ENCODE assay signal across 1 cellular context in the genomic region with DNA sequence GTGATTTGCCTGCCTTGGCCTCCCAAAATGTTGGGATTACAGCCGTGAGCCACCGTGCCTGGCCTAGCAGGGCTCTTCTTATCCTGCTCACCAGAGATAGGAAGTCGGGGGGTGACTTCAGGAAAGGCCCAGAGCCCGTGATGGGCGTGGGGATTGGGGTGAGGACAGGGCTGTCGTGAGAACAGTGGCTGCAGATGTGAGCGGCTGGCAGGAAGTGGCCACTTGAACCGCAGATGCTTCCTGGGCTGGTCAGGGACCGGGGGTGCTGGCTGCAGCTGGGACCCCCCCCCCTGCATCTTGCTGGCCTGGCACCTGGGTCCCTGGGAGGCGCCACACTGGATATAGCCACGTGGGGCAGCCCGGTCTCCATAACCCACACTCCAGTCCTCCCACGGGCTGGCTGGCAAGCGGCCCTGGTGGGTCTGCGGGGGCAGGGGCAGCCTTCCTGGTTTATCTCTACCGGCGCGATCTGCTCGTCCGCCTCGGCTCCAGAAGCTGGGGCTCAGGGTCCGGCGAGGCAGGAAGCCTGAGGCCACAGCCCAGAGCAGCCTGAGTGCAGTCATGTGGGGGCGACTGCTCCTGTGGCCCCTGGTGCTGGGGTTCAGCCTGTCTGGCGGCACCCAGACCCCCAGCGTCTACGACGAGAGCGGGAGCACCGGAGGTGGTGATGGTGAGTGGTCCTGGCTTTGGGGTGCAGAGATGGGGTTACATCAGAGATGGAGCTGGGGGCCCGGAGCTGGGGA.
TF ChIP-seq lines count a peak whose summit lies in the region.

Gene F2RL3, plus strand, starts transcription at position 371 of the 743 bp plus-strand sequence. Its CDS starts 191 bp downstream, at position 562.

TF ChIP-seq in K562, 482 proteins besides CTCF, POLR2A, EP300 and RAD21 (continued from another document and continues in another):
- TF ChIP-seq, protein P1, sequence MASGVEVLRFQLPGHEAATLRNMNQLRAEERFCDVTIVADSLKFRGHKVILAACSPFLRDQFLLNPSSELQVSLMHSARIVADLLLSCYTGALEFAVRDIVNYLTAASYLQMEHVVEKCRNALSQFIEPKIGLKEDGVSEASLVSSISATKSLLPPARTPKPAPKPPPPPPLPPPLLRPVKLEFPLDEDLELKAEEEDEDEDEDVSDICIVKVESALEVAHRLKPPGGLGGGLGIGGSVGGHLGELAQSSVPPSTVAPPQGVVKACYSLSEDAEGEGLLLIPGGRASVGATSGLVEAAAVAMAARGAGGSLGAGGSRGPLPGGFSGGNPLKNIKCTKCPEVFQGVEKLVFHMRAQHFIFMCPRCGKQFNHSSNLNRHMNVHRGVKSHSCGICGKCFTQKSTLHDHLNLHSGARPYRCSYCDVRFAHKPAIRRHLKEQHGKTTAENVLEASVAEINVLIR (CRISPR knock-in tag; IDR thresholded peaks at IDR 0.05): no peak
- TF ChIP-seq TBP (optimal IDR thresholded peaks at IDR 0.05; ENCODE audit: low read depth, low read length) (no peak), NEUROD1 (IDR thresholded peaks at IDR 0.05; ENCODE audit: borderline replicate concordance, low read depth, low read length, partially characterized antibody) (no peak), ELF2 (CRISPR knock-in tag; IDR thresholded peaks at IDR 0.05) (peak; percentile 59; the same call in 1 of the 2 replicates), SPI1 (IDR thresholded peaks at IDR 0.05; ENCODE audit: borderline replicate concordance, low read depth, low read length) (no peak), HNRNPLL (IDR thresholded peaks at IDR 0.05; ENCODE audit: low read depth, low read length, poor library complexity, severe bottlenecking) (no peak), U2AF2 (optimal IDR thresholded peaks at IDR 0.05; ENCODE audit: low read depth, low read length) (no peak), CEBPG (CRISPR knock-in tag; IDR thresholded peaks at IDR 0.05) (0 out of 2 replicates have a peak, but pooled peaks have one; percentile 4), CEBPG (tag; conservative IDR thresholded peaks at IDR 0.05 in 1 of 2, IDR thresholded peaks at IDR 0.05 in 1 of 2) (no peak), KDM5B (IDR thresholded peaks at IDR 0.05; ENCODE audit: insufficient replicate concordance, low read depth, low read length) (peak; percentile 23), EZH2 (IDR thresholded peaks at IDR 0.05; ENCODE audit: borderline replicate concordance, low read depth, low read length) (no peak), NR2F6 (CRISPR knock-in tag; IDR thresholded peaks at IDR 0.05) (no peak), PTBP1 (IDR thresholded peaks at IDR 0.05; ENCODE audit: low read depth, low read length) (no peak), ZBTB7A (IDR thresholded peaks at IDR 0.05; ENCODE audit: borderline replicate concordance, control insufficient read depth, low read depth, low read length) (peak; percentile 84), ZNF24 (IDR thresholded peaks at IDR 0.05) (no peak), MEIS2 (IDR thresholded peaks at IDR 0.05; ENCODE audit: partially characterized antibody) (peak; percentile 43), OTX1 (CRISPR knock-in tag; IDR thresholded peaks at IDR 0.05) (no peak), JUND (IDR thresholded peaks at IDR 0.05; ENCODE audit: borderline replicate concordance, low read depth, low read length) (peak; percentile 37; the same call in 1 of the 2 replicates), JUND (tag; IDR thresholded peaks at IDR 0.05; ENCODE audit: borderline replicate concordance, low read depth, low read length) (peak; percentile 17; the same call in 1 of the 3 replicates), HNRNPK (IDR thresholded peaks at IDR 0.05; ENCODE audit: low read depth, low read length, poor library complexity, severe bottlenecking) (no peak), ZNF263 (CRISPR knock-in tag; IDR thresholded peaks at IDR 0.05; ENCODE audit: borderline replicate concordance) (peak; percentile 58; the same call in 1 of the 2 replicates), ZNF778 (CRISPR knock-in tag; IDR thresholded peaks at IDR 0.05) (no peak), TFAP4 (CRISPR knock-in tag; IDR thresholded peaks at IDR 0.05; ENCODE audit: borderline replicate concordance) (peak; percentile 88), ZNF23 (CRISPR knock-in tag; IDR thresholded peaks at IDR 0.05) (no peak), PHB (CRISPR knock-in tag; IDR thresholded peaks at IDR 0.05) (no peak), PTTG1 (tag; IDR thresholded peaks at IDR 0.05; ENCODE audit: low read depth) (no peak), ZNF311 (CRISPR knock-in tag; IDR thresholded peaks at IDR 0.05) (peak; percentile 68; the same call in 1 of the 2 replicates), ZNF3 (CRISPR knock-in tag; IDR thresholded peaks at IDR 0.05) (no peak), HLTF (IDR thresholded peaks at IDR 0.05) (no peak), ZNF274 (IDR thresholded peaks at IDR 0.05; ENCODE audit: borderline replicate concordance, low read depth, low read length) (no peak), RBFOX2 (IDR thresholded peaks at IDR 0.05; ENCODE audit: low read depth, low read length) (peak; percentile 78), ZNF384 (IDR thresholded peaks at IDR 0.05; ENCODE audit: low read depth, low read length) (no peak), E2F3 (CRISPR knock-in tag; IDR thresholded peaks at IDR 0.05) (peak; percentile 64), MTA2 (IDR thresholded peaks at IDR 0.05; ENCODE audit: low read depth) (peak; percentile 32; the same call in 1 of the 2 replicates), ZNF133 (CRISPR knock-in tag; IDR thresholded peaks at IDR 0.05) (no peak), SMAD1 (IDR thresholded peaks at IDR 0.05; ENCODE audit: low read depth, low read length, partially characterized antibody) (peak; percentile 43), FOXP4 (CRISPR knock-in tag; IDR thresholded peaks at IDR 0.05; ENCODE audit: borderline replicate concordance) (no peak), TBL1XR1 (IDR thresholded peaks at IDR 0.05; ENCODE audit: low read length in 2 of 2) (no peak), FOXJ2 (tag; IDR thresholded peaks at IDR 0.05) (no peak), THAP12 (CRISPR knock-in tag; IDR thresholded peaks at IDR 0.05) (peak; percentile 30; the same call in 1 of the 2 replicates), RBM25 (IDR thresholded peaks at IDR 0.05; ENCODE audit: low read depth, low read length, severe bottlenecking) (no peak), ZBTB8A (IDR thresholded peaks at IDR 0.05; ENCODE audit: partially characterized antibody) (no peak), NFE2L1 (tag; IDR thresholded peaks at IDR 0.05; ENCODE audit: borderline replicate concordance, low read depth) (no peak), COPS2 (conservative IDR thresholded peaks at IDR 0.05) (no peak), IRF2 (CRISPR knock-in tag; IDR thresholded peaks at IDR 0.05) (no peak), ZNF780A (CRISPR knock-in tag; IDR thresholded peaks at IDR 0.05) (no peak), BRCA1 (IDR thresholded peaks at IDR 0.05) (no peak), BRCA1 (CRISPR knock-in tag; IDR thresholded peaks at IDR 0.05) (no peak), ZNF140 (CRISPR knock-in tag; IDR thresholded peaks at IDR 0.05) (no peak), ATF6 (CRISPR knock-in tag; IDR thresholded peaks at IDR 0.05) (no peak), TEAD2 (tag; IDR thresholded peaks at IDR 0.05) (0 out of 2 replicates have a peak, but pooled peaks have one; percentile 13), NRF1 (conservative IDR thresholded peaks at IDR 0.05 in 1 of 2, IDR thresholded peaks at IDR 0.05 in 1 of 2) (peak in 1 of 2 experiments; percentile 24; a peak in 1 of 4 replicates), NFATC3 (IDR thresholded peaks at IDR 0.05) (no peak)
- TF ChIP-seq, protein P2, sequence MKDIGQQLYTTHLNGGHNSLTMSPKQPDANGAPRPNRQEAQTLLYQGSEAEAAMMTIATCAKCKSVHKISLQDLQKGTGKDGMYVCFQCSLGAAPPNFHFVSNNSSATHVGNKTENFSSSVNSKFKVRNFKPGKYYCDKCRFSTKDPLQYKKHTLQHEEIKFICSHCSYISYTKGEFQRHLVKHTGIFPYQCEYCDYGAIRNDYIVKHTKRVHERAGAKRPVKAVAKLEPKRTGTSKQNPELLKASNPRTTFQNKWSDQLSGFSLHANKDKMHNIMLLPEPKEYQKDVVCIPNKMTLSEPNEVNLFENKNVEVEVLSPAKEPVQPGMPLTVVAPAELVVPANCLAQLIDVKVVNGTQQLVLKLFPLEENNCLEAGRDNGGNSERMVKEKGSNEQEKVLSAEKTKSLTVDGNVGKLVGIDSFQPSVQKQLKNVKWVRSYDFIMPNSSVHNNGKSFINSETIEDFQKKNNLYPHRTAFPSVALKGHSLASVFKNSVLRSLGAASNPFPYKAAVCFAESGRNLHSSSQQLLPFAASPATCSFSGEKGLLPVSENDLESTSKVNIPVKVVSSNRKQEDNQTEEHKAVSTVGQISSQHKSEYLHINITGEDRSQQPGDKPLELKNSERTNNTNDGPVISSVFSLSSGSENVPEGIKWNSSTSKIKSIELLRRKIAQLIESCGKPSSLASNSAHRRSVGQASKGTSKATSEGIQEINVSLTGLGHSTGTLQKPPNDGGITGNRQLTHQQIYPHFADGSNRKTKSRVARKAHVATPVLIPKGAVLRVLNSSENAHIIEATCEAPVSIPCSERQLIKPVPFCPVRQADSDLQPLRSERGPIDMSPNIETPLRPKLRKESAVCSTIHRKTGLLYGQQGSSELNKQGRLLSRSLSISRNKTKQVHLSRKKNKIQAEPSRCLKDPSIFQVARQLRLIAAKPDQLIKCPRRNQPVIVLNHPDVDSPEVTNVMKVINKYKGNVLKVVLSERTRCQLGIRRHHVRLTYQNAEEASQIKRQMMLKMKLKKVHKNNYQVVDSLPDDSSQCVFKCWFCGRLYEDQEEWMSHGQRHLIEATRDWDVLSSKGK (CRISPR knock-in tag; IDR thresholded peaks at IDR 0.05): no peak
- TF ChIP-seq, protein P3, sequence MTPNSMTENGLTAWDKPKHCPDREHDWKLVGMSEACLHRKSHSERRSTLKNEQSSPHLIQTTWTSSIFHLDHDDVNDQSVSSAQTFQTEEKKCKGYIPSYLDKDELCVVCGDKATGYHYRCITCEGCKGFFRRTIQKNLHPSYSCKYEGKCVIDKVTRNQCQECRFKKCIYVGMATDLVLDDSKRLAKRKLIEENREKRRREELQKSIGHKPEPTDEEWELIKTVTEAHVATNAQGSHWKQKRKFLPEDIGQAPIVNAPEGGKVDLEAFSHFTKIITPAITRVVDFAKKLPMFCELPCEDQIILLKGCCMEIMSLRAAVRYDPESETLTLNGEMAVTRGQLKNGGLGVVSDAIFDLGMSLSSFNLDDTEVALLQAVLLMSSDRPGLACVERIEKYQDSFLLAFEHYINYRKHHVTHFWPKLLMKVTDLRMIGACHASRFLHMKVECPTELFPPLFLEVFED (CRISPR knock-in tag; conservative IDR thresholded peaks at IDR 0.05): no peak
- TF ChIP-seq, protein P4, sequence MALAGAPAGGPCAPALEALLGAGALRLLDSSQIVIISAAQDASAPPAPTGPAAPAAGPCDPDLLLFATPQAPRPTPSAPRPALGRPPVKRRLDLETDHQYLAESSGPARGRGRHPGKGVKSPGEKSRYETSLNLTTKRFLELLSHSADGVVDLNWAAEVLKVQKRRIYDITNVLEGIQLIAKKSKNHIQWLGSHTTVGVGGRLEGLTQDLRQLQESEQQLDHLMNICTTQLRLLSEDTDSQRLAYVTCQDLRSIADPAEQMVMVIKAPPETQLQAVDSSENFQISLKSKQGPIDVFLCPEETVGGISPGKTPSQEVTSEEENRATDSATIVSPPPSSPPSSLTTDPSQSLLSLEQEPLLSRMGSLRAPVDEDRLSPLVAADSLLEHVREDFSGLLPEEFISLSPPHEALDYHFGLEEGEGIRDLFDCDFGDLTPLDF (CRISPR knock-in tag; IDR thresholded peaks at IDR 0.05): no peak
